Comparison of ENCODE assay signal across 12 cellular contexts in the genomic region with DNA sequence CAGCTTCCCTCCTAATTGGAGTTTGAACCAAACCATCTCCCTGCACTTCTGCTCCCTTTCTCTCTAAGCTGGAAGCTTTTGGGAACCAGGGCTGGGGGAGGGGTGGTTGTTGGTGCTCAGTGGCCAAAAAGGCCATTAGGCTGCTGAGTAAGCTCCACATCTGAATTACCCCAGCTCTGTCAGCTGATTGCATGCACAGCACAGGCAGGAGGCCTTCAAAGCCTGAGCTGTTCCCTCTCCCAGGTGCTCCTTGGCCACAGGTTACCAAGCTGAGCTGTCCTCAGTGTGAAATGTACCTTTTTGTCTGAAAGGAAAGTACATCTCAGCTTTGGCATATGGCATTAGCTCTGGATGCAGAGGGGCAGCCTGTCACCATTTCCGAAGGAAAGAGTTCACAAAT. TPM values are rescaled to one million over a fixed set of nuclear protein-coding genes. Genes with fewer than 3 reads are reported as not detected.
DNase-seq lines count a peak whose midpoint lies in the region; ATAC-seq and TF ChIP-seq lines count a peak whose summit lies in the region.
"Had no signal": no experiment of that assay in that cellular context is flagged by ENCODE, and none has a peak within 500 bp of the region (broad histone marks: within the 10 kb centered on the region; RNA-seq: fewer than 3 reads in every experiment).

No MANE protein-coding gene starts in this region.

- H4K20me1 ChIP-seq in MM.1S (ENCODE audit: insufficient read depth, low read length) = peaks cover 4% of the 10 kb centered on the region; the same call in 1 of the 2 replicates

- H3K4me2 ChIP-seq in MM.1S (ENCODE audit: low read depth, low read length) = no peak overlapping the region

- H3K4me1 Mint-ChIP-seq in T-cell = peaks cover 4 to 11% (median 9%) of the 10 kb centered on the region in 3 donors
- H3K4me1 Mint-ChIP-seq in mesothelial cell of epicardium = peaks cover 4% of the 10 kb centered on the region

- no peak overlapping the region; the same call in 1 of the 2 replicates for H3K27ac ChIP-seq in MM.1S (ENCODE audit: low read length)
- H3K27ac ChIP-seq in neutrophil = peak overlapping the region; percentile 66
- H3K27ac ChIP-seq: body of pancreas had no signal

- H3K4me3 Mint-ChIP-seq in T-cell (no peak overlapping the region), mesothelial cell of epicardium (no peak overlapping the region)
- H3K4me3 Mint-ChIP-seq: natural killer cell had no signal

- H3K36me3 ChIP-seq in MM.1S (replicated peaks; ENCODE audit: insufficient read depth, low read length) (0 out of 2 replicates have a peak, but pooled peaks cover 9% of the 10 kb centered on the region), neutrophil (peaks cover 50% of the 10 kb centered on the region)

- peak; percentile 69 for DNase-seq in ELF-1 (ENCODE audit: low read depth, low spot score)
- DNase-seq in MM.1S = peak; percentile 29
- DNase-seq in epidermal melanocyte (ENCODE audit: insufficient read length, low spot score) = peak; percentile 8
- DNase-seq in NCI-H526 treated with DMSO at 0.1 percent for 48 hours (lab: John Stamatoyannopoulos, UW) = no peak
- no peak for DNase-seq in T-cell
- no peak for DNase-seq in mucosa of gallbladder (ENCODE audit: low spot score)
- no peak for DNase-seq in mesothelial cell of epicardium (ENCODE audit: low spot score in 2 of 2, unreplicated experiment in 2 of 2)
- DNase-seq: activated CD4-positive, alpha-beta T cell treated with anti-CD3 and anti-CD28 coated beads for 48 hours; body of pancreas; natural killer cell; NCI-H1092 had no signal

- ATAC-seq in T-cell (replicated peaks in 1 of 4) = no peak
- ATAC-seq: body of pancreas, natural killer cell had no signal

- CTCF ChIA-PET in T-cell (lab: Charles Lee) = interaction anchor here in 1 of 2 donors (1.1 kb wide), 1 partner anchor 10 kb away, joined by 3 read pairs; no protein-coding TSS in a partner anchor

- POLR2A ChIA-PET in T-cell (lab: Charles Lee) = interaction anchor here in 1 of 2 donors (0.6 kb wide), 1 partner anchor 12 kb away, joined by 5 read pairs; no protein-coding TSS in a partner anchor

- H2AFZ ChIP-seq in MM.1S (ENCODE audit: low read length) = no peak overlapping the region

- H3K9me3 ChIP-seq in MM.1S (replicated peaks; ENCODE audit: insufficient read depth, low read length) = no peaks in the 10 kb centered on the region
- H3K9me3 ChIP-seq in neutrophil = no peaks in the 10 kb centered on the region
- H3K9me3 ChIP-seq: body of pancreas had no signal

- no peak overlapping the region for H3K4me3 ChIP-seq in MM.1S (ENCODE audit: low read length)
- no peak overlapping the region for H3K4me3 ChIP-seq in neutrophil (ENCODE audit: low read depth in 1 of 2, low read length in 1 of 2)
- H3K4me3 ChIP-seq: body of pancreas had no signal

- no peaks in the 10 kb centered on the region for H3K9me2 ChIP-seq in MM.1S (replicated peaks; ENCODE audit: insufficient read depth, low read length)

- peaks cover 34% of the 10 kb centered on the region for H3F3A ChIP-seq in MM.1S (ENCODE audit: insufficient read depth, low read length)

- H3K4me1 ChIP-seq in MM.1S (ENCODE audit: low read length) = peaks cover 5% of the 10 kb centered on the region
- peaks cover 32 to 36% of the 10 kb centered on the region in 2 experiments for H3K4me1 ChIP-seq in neutrophil (ENCODE audit: control insufficient read depth in 1 of 2, insufficient read depth in 1 of 2, low read depth in 1 of 2, low read length in 1 of 2)

- H3K27ac Mint-ChIP-seq in T-cell (no peak overlapping the region), mesothelial cell of epicardium (no peak overlapping the region)

- H3K36me3 Mint-ChIP-seq in T-cell (peaks cover 27% of the 10 kb centered on the region), mesothelial cell of epicardium (peaks cover 20% of the 10 kb centered on the region)
- H3K36me3 Mint-ChIP-seq: natural killer cell had no signal

- TF ChIP-seq CTCF in MM.1S (IDR thresholded peaks at IDR 0.05; ENCODE audit: low read length) (no peak), neutrophil (IDR thresholded peaks at IDR 0.05) (no peak), mesothelial cell of epicardium (IDR thresholded peaks at IDR 0.05; ENCODE audit: unreplicated experiment) (no peak)

- no peaks in the 10 kb centered on the region for H3K79me2 ChIP-seq in MM.1S (ENCODE audit: low read length)

- no peak overlapping the region for H3K9ac ChIP-seq in MM.1S (ENCODE audit: low read length)

- H3K27me3 Mint-ChIP-seq in T-cell (no peaks in the 10 kb centered on the region), mesothelial cell of epicardium (ENCODE audit: low read depth) (no peaks in the 10 kb centered on the region)

- no peaks in the 10 kb centered on the region for H3K9me3 Mint-ChIP-seq in T-cell
- no peaks in the 10 kb centered on the region for H3K9me3 Mint-ChIP-seq in mesothelial cell of epicardium
- H3K9me3 Mint-ChIP-seq: natural killer cell had no signal

- H3K27me3 ChIP-seq in MM.1S (replicated peaks; ENCODE audit: insufficient read depth, low read length) = peaks cover 9% of the 10 kb centered on the region
- peaks cover 3% of the 10 kb centered on the region for H3K27me3 ChIP-seq in neutrophil
- H3K27me3 ChIP-seq: body of pancreas had no signal

RNA-seq across cellular contexts. Expression of a gene that starts 6.2 kb away (rescaled TPM):
- 10 to 100 TPM in 1 of 5 donors, 1 to 10 TPM in 4; 4.5 to 20.5 (median 7.2) TPM for total RNA-seq in T-cell
- 9.2 TPM for total RNA-seq in mucosa of gallbladder
- 49.8 to 53.9 TPM (median 52.7 TPM) in 3 replicates for total RNA-seq in mesothelial cell of epicardium

RNA-seq across cellular contexts. Expression of a gene that starts 38.0 kb away (rescaled TPM):
- total RNA-seq in T-cell (100 to 1,000 TPM; 216 to 262 (median 240) TPM), mucosa of gallbladder (207 TPM), mesothelial cell of epicardium (284 to 314 TPM (median 302 TPM) in 3 replicates)

RNA-seq across cellular contexts. Expression of a gene that starts 45.3 kb away (rescaled TPM):
- total RNA-seq in T-cell (10 to 100 TPM in 4 of 5 donors, 1 to 10 TPM in 1; 7.9 to 37.3 (median 20.8) TPM), mucosa of gallbladder (1.8 TPM), mesothelial cell of epicardium (not detected in 3 replicates)

Comparison
In these comparisons a context has a peak if more than half of its experiments do, and no peak if none do; other contexts are left out.
1. DNase-seq: peak in ELF-1 (single experiment), MM.1S (single experiment) and epidermal melanocyte (single experiment); none in NCI-H526 treated with DMSO at 0.1 percent for 48 hours (single experiment), T-cell (0 of 34), mucosa of gallbladder (single experiment) and mesothelial cell of epicardium (0 of 2).